Comparison of ENCODE assay signal across 28 cellular contexts in genomic region chr5:112534067-112534466, GRCh38.
"Had no signal": no experiment of that assay in that cellular context is flagged by ENCODE, and none has a peak within 500 bp of the region (broad histone marks: within the 10 kb centered on the region; RNA-seq: fewer than 3 reads in every experiment).

No MANE protein-coding gene starts in this region.

- H3K27ac Mint-ChIP-seq: activated CD4-positive, alpha-beta T cell treated with anti-CD3 and anti-CD28 coated beads, Interleukin-2, amount 10 ng/mL, durations not matched to agents 7 days and 5 days; activated CD8-positive, alpha-beta memory T cell treated with anti-CD3 and anti-CD28 coated beads, Interleukin-2, amount 10 ng/mL, durations not matched to agents 7 days and 5 days; activated CD8-positive, alpha-beta T cell treated with anti-CD3 and anti-CD28 coated beads for 36 hours; activated naive CD4-positive, alpha-beta T cell treated with anti-CD3 and anti-CD28 coated beads, Interleukin-2, amount 50 U/mL, for 24 hours; activated T-helper 1 cell treated with anti-CD3 and anti-CD28 coated beads, Interleukin-12 subunit alpha, Interleukin-12 subunit beta, Interleukin-2, Interleukin-4 antibody, amounts not matched to agents 30 ng/mL and 10 ng/mL and 1 ng/mL, durations not matched to agents 14 hours and 24 hours and 36 hours; effector memory CD8-positive, alpha-beta T cell; naive thymus-derived CD4-positive, alpha-beta T cell; progenitor cell of endocrine pancreas; T-cell; T-helper 2 cell treated with Interferon-gamma antibody and Interleukin-4, amounts not matched to agents 5 μg/mL and 100 μg/mL, for 36 hours had no signal

- ATAC-seq: activated CD8-positive, alpha-beta memory T cell treated with anti-CD3 and anti-CD28 coated beads, Interleukin-2, amount 10 ng/mL, durations not matched to agents 7 days and 5 days; activated CD8-positive, alpha-beta T cell treated with anti-CD3 and anti-CD28 coated beads for 36 hours; effector memory CD8-positive, alpha-beta T cell; gastrocnemius medialis; naive thymus-derived CD4-positive, alpha-beta T cell; T-cell had no signal

- H3K9me3 ChIP-seq: esophagus squamous epithelium, gastrocnemius medialis, spleen, stomach, transverse colon, uterus had no signal

- H3K27ac ChIP-seq: brain microvascular endothelial cell, dorsolateral prefrontal cortex, esophagus squamous epithelium, gastrocnemius medialis, transverse colon, uterus, VCaP had no signal

- H3K27me3 ChIP-seq: brain microvascular endothelial cell, dorsolateral prefrontal cortex, gastrocnemius medialis, spleen, stomach, transverse colon, uterus had no signal

- H3K4me3 ChIP-seq: dorsolateral prefrontal cortex, esophagus squamous epithelium, gastrocnemius medialis, spleen, stomach, transverse colon, uterus had no signal

- H3K36me3 ChIP-seq: brain microvascular endothelial cell, esophagus squamous epithelium, gastrocnemius medialis, spleen, stomach, transverse colon, uterus had no signal

- H3K4me1 ChIP-seq: gastrocnemius medialis, transverse colon, uterus had no signal

- DNase-seq: activated CD4-positive, alpha-beta T cell treated with anti-CD3 and anti-CD28 coated beads, Interleukin-2, amount 10 ng/mL, durations not matched to agents 7 days and 5 days; activated CD4-positive, CD25-positive, alpha-beta regulatory T cell treated with anti-CD3 and anti-CD28 coated beads, Interleukin-2, amount 50 U/mL, for 72 hours; activated CD8-positive, alpha-beta memory T cell treated with anti-CD3 and anti-CD28 coated beads, Interleukin-2, amount 10 ng/mL, durations not matched to agents 7 days and 5 days; activated CD8-positive, alpha-beta T cell treated with anti-CD3 and anti-CD28 coated beads for 36 hours; activated gamma-delta T cell; aorta; brain microvascular endothelial cell; central memory CD4-positive, alpha-beta T cell; dorsolateral prefrontal cortex; effector memory CD8-positive, alpha-beta T cell; esophagus squamous epithelium; gastrocnemius medialis; hypothalamus; mesenchymal stem cell; naive thymus-derived CD4-positive, alpha-beta T cell; retina; spleen; stimulated activated CD4-positive, alpha-beta T cell treated with anti-CD3 and anti-CD28 coated beads, Interleukin-4, amount 100 ng/mL, for 1 hour; stomach; T-cell; transverse colon; uterus had no signal

- H3K9me3 Mint-ChIP-seq: activated CD4-positive, alpha-beta T cell treated with anti-CD3 and anti-CD28 coated beads, Interleukin-2, amount 10 ng/mL, durations not matched to agents 7 days and 5 days; activated CD8-positive, alpha-beta T cell treated with anti-CD3 and anti-CD28 coated beads for 36 hours; activated naive CD4-positive, alpha-beta T cell treated with anti-CD3 and anti-CD28 coated beads, Interleukin-2, amount 50 U/mL, for 24 hours; activated T-helper 1 cell treated with anti-CD3 and anti-CD28 coated beads, Interleukin-12 subunit alpha, Interleukin-12 subunit beta, Interleukin-2, Interleukin-4 antibody, amounts not matched to agents 30 ng/mL and 10 ng/mL and 1 ng/mL, durations not matched to agents 14 hours and 24 hours and 36 hours; effector memory CD8-positive, alpha-beta T cell; naive thymus-derived CD4-positive, alpha-beta T cell; neural crest cell; T-cell; T-helper 2 cell treated with Interferon-gamma antibody and Interleukin-4, amounts not matched to agents 5 μg/mL and 100 μg/mL, for 36 hours had no signal

- H3K36me3 Mint-ChIP-seq: activated CD8-positive, alpha-beta memory T cell treated with anti-CD3 and anti-CD28 coated beads, Interleukin-2, amount 10 ng/mL, durations not matched to agents 7 days and 5 days; activated naive CD4-positive, alpha-beta T cell treated with anti-CD3 and anti-CD28 coated beads, Interleukin-2, amount 50 U/mL, for 24 hours; naive thymus-derived CD4-positive, alpha-beta T cell; T-cell had no signal

- H3K4me3 Mint-ChIP-seq: activated CD4-positive, alpha-beta T cell treated with anti-CD3 and anti-CD28 coated beads, Interleukin-2, amount 10 ng/mL, durations not matched to agents 7 days and 5 days; activated CD8-positive, alpha-beta memory T cell treated with anti-CD3 and anti-CD28 coated beads, Interleukin-2, amount 10 ng/mL, durations not matched to agents 7 days and 5 days; activated CD8-positive, alpha-beta T cell treated with anti-CD3 and anti-CD28 coated beads for 36 hours; activated naive CD4-positive, alpha-beta T cell treated with anti-CD3 and anti-CD28 coated beads, Interleukin-2, amount 50 U/mL, for 24 hours; activated T-helper 1 cell treated with anti-CD3 and anti-CD28 coated beads, Interleukin-12 subunit alpha, Interleukin-12 subunit beta, Interleukin-2, Interleukin-4 antibody, amounts not matched to agents 30 ng/mL and 10 ng/mL and 1 ng/mL, durations not matched to agents 14 hours and 24 hours and 36 hours; effector memory CD8-positive, alpha-beta T cell; naive thymus-derived CD4-positive, alpha-beta T cell; neural crest cell; T-cell; T-helper 2 cell treated with Interferon-gamma antibody and Interleukin-4, amounts not matched to agents 5 μg/mL and 100 μg/mL, for 36 hours had no signal

- H3K4me1 Mint-ChIP-seq: activated CD4-positive, alpha-beta T cell treated with anti-CD3 and anti-CD28 coated beads, Interleukin-2, amount 10 ng/mL, durations not matched to agents 7 days and 5 days; neural crest cell had no signal
